Comparison of ENCODE assay signal across 7 cellular contexts in the genomic region with DNA sequence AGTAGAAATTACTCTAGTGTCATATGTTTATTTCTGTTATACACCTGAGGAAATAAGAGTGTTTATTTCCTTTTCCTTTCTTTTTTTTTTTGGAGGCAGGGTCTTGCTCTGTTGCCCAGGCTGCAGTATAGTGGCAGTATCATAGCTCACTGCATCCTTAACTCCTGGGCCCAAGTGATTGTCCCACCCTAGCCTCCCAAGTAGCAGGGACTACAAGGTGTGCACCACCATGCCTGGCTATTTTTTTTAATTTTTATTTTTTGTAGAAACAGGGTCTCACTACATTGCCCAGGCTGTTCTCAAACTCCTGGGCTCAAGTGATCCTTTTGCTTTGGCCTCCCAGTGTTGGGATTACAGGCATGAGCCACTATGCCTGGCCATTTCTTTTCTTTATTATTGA.
"Had no signal": no experiment of that assay in that cellular context is flagged by ENCODE, and none has a peak within 500 bp of the region (broad histone marks: within the 10 kb centered on the region; RNA-seq: fewer than 3 reads in every experiment).

No MANE protein-coding gene starts in this region.

- H3K4me2 ChIP-seq: GM23338 had no signal

- H3K27ac Mint-ChIP-seq: GM23338, H9, HFFc6 had no signal

- H2AFZ ChIP-seq: GM23248, GM23338 had no signal

- FAIRE-seq: H1 had no signal

- H3K9ac ChIP-seq: GM23248 had no signal

- DNase-seq: GM23248, GOT3, HFFc6 had no signal

- H3K36me3 ChIP-seq: HAP-1 had no signal

- H3K27ac ChIP-seq: GM23248 had no signal

- H3K4me3 Mint-ChIP-seq: GM23338, H9, HFFc6 had no signal

- H3K4me1 Mint-ChIP-seq: GM23338, H9 had no signal

- H3K4me3 ChIP-seq: GM23248, GM23338, HAP-1 had no signal
